Comparison of ENCODE assay signal across 35 cellular contexts in the genomic region with DNA sequence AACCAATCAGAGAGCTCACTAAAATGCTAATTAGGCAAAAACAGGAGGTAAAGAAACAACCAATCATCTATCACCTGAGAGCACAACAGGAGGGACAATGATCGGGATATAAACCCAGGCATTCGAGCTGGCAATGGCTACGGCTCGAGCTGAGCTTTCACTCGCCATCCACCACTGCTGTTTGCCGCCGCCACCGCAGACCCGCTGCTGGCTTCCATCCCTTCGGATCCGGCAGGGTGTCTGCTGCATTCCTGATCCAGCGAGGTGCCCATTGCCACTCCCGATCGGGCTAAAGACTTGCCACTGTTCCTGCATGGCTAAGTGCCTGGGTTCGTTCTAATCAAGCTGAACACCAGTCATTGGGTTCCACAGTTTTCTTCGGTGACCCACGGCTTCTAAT.
"Had no signal": no experiment of that assay in that cellular context is flagged by ENCODE, and none has a peak within 500 bp of the region (broad histone marks: within the 10 kb centered on the region; RNA-seq: fewer than 3 reads in every experiment).

No MANE protein-coding gene starts in this region.

- DNase-seq: Karpas-422, Kasumi-1, MG63, MM.1S, MV-4-11, NCI-H1048, NCI-H1092, NCI-H1092 treated with DMSO at 0.1 percent for 48 hours, NCI-H1105, NCI-H1105 treated with DMSO at 0.1 percent for 48 hours, NCI-H1417, NCI-H1417 treated with DMSO at 0.1 percent for 48 hours, NCI-H1436, NCI-H1436 treated with DMSO at 0.1 percent for 48 hours, NCI-H146, NCI-H1694, NCI-H1694 treated with DMSO at 0.1 percent for 48 hours, NCI-H187, NCI-H187 treated with DMSO at 0.1 percent for 48 hours, NCI-H1930, NCI-H2029, NCI-H2029 treated with DMSO at 0.1 percent for 48 hours, NCI-H2081, NCI-H2081 treated with DMSO at 0.1 percent for 48 hours, NCI-H2107, NCI-H2171, NCI-H2171 treated with DMSO at 0.1 percent for 48 hours, NCI-H2227 treated with DMSO at 0.1 percent for 48 hours, NCI-H226, NCI-H345, NCI-H446, NCI-H446 treated with DMSO at 0.1 percent for 48 hours, NCI-H510A, NCI-H510A treated with DMSO at 0.1 percent for 48 hours had no signal

- H3K4me2 ChIP-seq: KMS-11 had no signal

- H3K27me3 ChIP-seq: MG63 had no signal

- H3K36me3 ChIP-seq: MG63 had no signal

- H3K27ac ChIP-seq: KMS-11 had no signal

- H3K4me3 ChIP-seq: MG63 had no signal

- H3K9me3 ChIP-seq: MG63 had no signal

- H3K9ac ChIP-seq: KMS-11 had no signal
